Comparison of ENCODE assay signal across 1 cellular context in the genomic region with DNA sequence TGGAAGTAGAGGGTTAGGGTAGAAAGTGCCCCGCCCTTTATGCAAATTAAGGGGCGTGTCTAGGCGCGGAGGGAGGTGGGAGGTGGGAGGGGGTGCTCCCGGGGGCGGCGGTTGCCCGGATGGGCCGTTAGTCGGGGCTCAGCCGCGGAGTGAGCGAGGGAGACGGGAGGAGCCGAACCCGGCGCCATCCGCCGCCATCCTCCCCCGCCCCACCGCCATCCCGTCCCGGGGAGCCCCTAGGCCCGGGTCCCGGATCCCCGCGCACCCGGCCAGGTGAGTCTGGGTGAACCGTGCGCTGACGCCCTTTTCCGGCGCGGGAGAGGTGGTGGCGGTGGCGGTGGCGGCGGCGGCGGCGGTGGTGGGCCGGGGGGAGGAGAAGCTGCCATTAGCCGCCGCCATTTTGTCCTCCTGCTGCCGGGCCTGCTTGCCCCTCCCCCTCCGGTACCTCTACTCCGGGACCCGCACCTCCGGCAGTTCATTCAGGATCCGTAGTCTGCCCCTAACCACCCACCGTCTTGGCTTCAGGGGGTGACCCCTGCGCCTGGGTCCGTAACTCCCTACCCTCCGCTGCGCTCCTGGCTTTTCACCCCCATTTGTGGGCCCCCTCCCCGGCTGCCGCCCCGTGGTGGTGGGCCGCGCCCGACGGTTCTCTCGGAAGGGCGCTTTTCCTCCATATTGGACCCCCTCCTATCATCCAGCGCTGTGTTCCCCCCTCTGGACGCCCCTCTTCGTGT.
TF ChIP-seq lines count a peak whose summit lies in the region.

A gene (plus strand): TSS at position 130 of the 734 bp plus-strand sequence. CDS start 2,075 bp downstream, outside the sequence.

TF ChIP-seq in HepG2, 621 proteins besides CTCF, POLR2A, EP300 and RAD21 (continued from another document and continues in another):
- TF ChIP-seq FOSL2 (CRISPR knock-in tag; IDR thresholded peaks at IDR 0.05) (0 out of 2 replicates have a peak, but pooled peaks have one; percentile 2), BRD4 (CRISPR knock-in tag; IDR thresholded peaks at IDR 0.05) (peak; percentile 97), SOX13 (IDR thresholded peaks at IDR 0.05) (0 out of 2 replicates have a peak, but pooled peaks have one; percentile 6), SOX13 (CRISPR knock-in tag; conservative IDR thresholded peaks at IDR 0.05 in 1 of 2, IDR thresholded peaks at IDR 0.05 in 1 of 2) (no peak), ZNF326 (CRISPR knock-in tag; IDR thresholded peaks at IDR 0.05; ENCODE audit: borderline replicate concordance) (no peak), JDP2 (CRISPR knock-in tag; IDR thresholded peaks at IDR 0.05; ENCODE audit: borderline replicate concordance) (no peak), ZNF615 (CRISPR knock-in tag; IDR thresholded peaks at IDR 0.05; ENCODE audit: borderline replicate concordance) (peak; percentile 27; the same call in 1 of the 2 replicates), FOXC1 (CRISPR knock-in tag; IDR thresholded peaks at IDR 0.05; ENCODE audit: borderline replicate concordance) (no peak), ZBTB21 (CRISPR knock-in tag; IDR thresholded peaks at IDR 0.05) (no peak), ZNF556 (CRISPR knock-in tag; IDR thresholded peaks at IDR 0.05; ENCODE audit: borderline replicate concordance) (no peak; the same call in 1 of the 2 replicates), HMG20A (CRISPR knock-in tag; IDR thresholded peaks at IDR 0.05; ENCODE audit: borderline replicate concordance) (no peak), CAMTA2 (CRISPR knock-in tag; IDR thresholded peaks at IDR 0.05; ENCODE audit: borderline replicate concordance) (peak; percentile 87; the same call in 1 of the 2 replicates), CHCHD3 (CRISPR knock-in tag; IDR thresholded peaks at IDR 0.05) (no peak), SAP130 (CRISPR knock-in tag; IDR thresholded peaks at IDR 0.05; ENCODE audit: low read depth) (peak; percentile 71), FOXK1 (CRISPR knock-in tag; IDR thresholded peaks at IDR 0.05; ENCODE audit: borderline replicate concordance, low read depth) (peak; percentile 12; the same call in 1 of the 2 replicates), REL (CRISPR knock-in tag; conservative IDR thresholded peaks at IDR 0.05) (no peak), SRF (IDR thresholded peaks at IDR 0.05; ENCODE audit: low read depth, low read length) (no peak), ZNF563 (CRISPR knock-in tag; IDR thresholded peaks at IDR 0.05) (peak; percentile 69; the same call in 1 of the 2 replicates), KMT2B (CRISPR knock-in tag; IDR thresholded peaks at IDR 0.05) (no peak; the same call in none of the 2 replicates), XRCC5 (optimal IDR thresholded peaks at IDR 0.05; ENCODE audit: low read length) (no peak), ZFP62 (CRISPR knock-in tag; IDR thresholded peaks at IDR 0.05) (no peak), ZKSCAN5 (CRISPR knock-in tag; IDR thresholded peaks at IDR 0.05) (0 out of 2 replicates have a peak, but pooled peaks have one; percentile 27), ZNF75D (CRISPR knock-in tag; IDR thresholded peaks at IDR 0.05; ENCODE audit: borderline replicate concordance) (no peak; the same call in 1 of the 2 replicates), ZNF83 (CRISPR knock-in tag; IDR thresholded peaks at IDR 0.05; ENCODE audit: borderline replicate concordance) (no peak), HOXA7 (CRISPR knock-in tag; IDR thresholded peaks at IDR 0.05) (no peak), DR1 (CRISPR knock-in tag; IDR thresholded peaks at IDR 0.05) (peak; percentile 69; the same call in 1 of the 2 replicates), ZNF670 (CRISPR knock-in tag; IDR thresholded peaks at IDR 0.05; ENCODE audit: borderline replicate concordance) (0 out of 2 replicates have a peak, but pooled peaks have one; percentile 10), ZNF749 (CRISPR knock-in tag; IDR thresholded peaks at IDR 0.05; ENCODE audit: borderline replicate concordance) (0 out of 2 replicates have a peak, but pooled peaks have one; percentile 62)
- TF ChIP-seq, protein P1, sequence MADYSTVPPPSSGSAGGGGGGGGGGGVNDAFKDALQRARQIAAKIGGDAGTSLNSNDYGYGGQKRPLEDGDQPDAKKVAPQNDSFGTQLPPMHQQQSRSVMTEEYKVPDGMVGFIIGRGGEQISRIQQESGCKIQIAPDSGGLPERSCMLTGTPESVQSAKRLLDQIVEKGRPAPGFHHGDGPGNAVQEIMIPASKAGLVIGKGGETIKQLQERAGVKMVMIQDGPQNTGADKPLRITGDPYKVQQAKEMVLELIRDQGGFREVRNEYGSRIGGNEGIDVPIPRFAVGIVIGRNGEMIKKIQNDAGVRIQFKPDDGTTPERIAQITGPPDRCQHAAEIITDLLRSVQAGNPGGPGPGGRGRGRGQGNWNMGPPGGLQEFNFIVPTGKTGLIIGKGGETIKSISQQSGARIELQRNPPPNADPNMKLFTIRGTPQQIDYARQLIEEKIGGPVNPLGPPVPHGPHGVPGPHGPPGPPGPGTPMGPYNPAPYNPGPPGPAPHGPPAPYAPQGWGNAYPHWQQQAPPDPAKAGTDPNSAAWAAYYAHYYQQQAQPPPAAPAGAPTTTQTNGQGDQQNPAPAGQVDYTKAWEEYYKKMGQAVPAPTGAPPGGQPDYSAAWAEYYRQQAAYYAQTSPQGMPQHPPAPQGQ (CRISPR knock-in tag; IDR thresholded peaks at IDR 0.05; ENCODE audit: borderline replicate concordance), result no peak
- TF ChIP-seq, protein P2, sequence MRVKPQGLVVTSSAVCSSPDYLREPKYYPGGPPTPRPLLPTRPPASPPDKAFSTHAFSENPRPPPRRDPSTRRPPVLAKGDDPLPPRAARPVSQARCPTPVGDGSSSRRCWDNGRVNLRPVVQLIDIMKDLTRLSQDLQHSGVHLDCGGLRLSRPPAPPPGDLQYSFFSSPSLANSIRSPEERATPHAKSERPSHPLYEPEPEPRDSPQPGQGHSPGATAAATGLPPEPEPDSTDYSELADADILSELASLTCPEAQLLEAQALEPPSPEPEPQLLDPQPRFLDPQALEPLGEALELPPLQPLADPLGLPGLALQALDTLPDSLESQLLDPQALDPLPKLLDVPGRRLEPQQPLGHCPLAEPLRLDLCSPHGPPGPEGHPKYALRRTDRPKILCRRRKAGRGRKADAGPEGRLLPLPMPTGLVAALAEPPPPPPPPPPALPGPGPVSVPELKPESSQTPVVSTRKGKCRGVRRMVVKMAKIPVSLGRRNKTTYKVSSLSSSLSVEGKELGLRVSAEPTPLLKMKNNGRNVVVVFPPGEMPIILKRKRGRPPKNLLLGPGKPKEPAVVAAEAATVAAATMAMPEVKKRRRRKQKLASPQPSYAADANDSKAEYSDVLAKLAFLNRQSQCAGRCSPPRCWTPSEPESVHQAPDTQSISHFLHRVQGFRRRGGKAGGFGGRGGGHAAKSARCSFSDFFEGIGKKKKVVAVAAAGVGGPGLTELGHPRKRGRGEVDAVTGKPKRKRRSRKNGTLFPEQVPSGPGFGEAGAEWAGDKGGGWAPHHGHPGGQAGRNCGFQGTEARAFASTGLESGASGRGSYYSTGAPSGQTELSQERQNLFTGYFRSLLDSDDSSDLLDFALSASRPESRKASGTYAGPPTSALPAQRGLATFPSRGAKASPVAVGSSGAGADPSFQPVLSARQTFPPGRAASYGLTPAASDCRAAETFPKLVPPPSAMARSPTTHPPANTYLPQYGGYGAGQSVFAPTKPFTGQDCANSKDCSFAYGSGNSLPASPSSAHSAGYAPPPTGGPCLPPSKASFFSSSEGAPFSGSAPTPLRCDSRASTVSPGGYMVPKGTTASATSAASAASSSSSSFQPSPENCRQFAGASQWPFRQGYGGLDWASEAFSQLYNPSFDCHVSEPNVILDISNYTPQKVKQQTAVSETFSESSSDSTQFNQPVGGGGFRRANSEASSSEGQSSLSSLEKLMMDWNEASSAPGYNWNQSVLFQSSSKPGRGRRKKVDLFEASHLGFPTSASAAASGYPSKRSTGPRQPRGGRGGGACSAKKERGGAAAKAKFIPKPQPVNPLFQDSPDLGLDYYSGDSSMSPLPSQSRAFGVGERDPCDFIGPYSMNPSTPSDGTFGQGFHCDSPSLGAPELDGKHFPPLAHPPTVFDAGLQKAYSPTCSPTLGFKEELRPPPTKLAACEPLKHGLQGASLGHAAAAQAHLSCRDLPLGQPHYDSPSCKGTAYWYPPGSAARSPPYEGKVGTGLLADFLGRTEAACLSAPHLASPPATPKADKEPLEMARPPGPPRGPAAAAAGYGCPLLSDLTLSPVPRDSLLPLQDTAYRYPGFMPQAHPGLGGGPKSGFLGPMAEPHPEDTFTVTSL (CRISPR knock-in tag; IDR thresholded peaks at IDR 0.05; ENCODE audit: borderline replicate concordance), result 0 out of 2 replicates have a peak, but pooled peaks have one; percentile 35
- TF ChIP-seq, protein P3, sequence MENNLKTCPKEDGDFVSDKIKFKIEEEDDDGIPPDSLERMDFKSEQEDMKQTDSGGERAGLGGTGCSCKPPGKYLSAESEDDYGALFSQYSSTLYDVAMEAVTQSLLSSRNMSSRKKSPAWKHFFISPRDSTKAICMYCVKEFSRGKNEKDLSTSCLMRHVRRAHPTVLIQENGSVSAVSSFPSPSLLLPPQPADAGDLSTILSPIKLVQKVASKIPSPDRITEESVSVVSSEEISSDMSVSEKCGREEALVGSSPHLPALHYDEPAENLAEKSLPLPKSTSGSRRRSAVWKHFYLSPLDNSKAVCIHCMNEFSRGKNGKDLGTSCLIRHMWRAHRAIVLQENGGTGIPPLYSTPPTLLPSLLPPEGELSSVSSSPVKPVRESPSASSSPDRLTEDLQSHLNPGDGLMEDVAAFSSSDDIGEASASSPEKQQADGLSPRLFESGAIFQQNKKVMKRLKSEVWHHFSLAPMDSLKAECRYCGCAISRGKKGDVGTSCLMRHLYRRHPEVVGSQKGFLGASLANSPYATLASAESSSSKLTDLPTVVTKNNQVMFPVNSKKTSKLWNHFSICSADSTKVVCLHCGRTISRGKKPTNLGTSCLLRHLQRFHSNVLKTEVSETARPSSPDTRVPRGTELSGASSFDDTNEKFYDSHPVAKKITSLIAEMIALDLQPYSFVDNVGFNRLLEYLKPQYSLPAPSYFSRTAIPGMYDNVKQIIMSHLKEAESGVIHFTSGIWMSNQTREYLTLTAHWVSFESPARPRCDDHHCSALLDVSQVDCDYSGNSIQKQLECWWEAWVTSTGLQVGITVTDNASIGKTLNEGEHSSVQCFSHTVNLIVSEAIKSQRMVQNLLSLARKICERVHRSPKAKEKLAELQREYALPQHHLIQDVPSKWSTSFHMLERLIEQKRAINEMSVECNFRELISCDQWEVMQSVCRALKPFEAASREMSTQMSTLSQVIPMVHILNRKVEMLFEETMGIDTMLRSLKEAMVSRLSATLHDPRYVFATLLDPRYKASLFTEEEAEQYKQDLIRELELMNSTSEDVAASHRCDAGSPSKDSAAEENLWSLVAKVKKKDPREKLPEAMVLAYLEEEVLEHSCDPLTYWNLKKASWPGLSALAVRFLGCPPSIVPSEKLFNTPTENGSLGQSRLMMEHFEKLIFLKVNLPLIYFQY (CRISPR knock-in tag; IDR thresholded peaks at IDR 0.05; ENCODE audit: borderline replicate concordance), result peak; percentile 54; the same call in 1 of the 2 replicates
- TF ChIP-seq, protein P4, sequence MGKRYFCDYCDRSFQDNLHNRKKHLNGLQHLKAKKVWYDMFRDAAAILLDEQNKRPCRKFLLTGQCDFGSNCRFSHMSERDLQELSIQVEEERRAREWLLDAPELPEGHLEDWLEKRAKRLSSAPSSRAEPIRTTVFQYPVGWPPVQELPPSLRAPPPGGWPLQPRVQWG (CRISPR knock-in tag; IDR thresholded peaks at IDR 0.05; ENCODE audit: borderline replicate concordance, low read depth), result no peak
- TF ChIP-seq, protein P5, sequence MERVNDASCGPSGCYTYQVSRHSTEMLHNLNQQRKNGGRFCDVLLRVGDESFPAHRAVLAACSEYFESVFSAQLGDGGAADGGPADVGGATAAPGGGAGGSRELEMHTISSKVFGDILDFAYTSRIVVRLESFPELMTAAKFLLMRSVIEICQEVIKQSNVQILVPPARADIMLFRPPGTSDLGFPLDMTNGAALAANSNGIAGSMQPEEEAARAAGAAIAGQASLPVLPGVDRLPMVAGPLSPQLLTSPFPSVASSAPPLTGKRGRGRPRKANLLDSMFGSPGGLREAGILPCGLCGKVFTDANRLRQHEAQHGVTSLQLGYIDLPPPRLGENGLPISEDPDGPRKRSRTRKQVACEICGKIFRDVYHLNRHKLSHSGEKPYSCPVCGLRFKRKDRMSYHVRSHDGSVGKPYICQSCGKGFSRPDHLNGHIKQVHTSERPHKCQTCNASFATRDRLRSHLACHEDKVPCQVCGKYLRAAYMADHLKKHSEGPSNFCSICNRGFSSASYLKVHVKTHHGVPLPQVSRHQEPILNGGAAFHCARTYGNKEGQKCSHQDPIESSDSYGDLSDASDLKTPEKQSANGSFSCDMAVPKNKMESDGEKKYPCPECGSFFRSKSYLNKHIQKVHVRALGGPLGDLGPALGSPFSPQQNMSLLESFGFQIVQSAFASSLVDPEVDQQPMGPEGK (CRISPR knock-in tag; IDR thresholded peaks at IDR 0.05), result peak; percentile 86
- TF ChIP-seq, protein P6, sequence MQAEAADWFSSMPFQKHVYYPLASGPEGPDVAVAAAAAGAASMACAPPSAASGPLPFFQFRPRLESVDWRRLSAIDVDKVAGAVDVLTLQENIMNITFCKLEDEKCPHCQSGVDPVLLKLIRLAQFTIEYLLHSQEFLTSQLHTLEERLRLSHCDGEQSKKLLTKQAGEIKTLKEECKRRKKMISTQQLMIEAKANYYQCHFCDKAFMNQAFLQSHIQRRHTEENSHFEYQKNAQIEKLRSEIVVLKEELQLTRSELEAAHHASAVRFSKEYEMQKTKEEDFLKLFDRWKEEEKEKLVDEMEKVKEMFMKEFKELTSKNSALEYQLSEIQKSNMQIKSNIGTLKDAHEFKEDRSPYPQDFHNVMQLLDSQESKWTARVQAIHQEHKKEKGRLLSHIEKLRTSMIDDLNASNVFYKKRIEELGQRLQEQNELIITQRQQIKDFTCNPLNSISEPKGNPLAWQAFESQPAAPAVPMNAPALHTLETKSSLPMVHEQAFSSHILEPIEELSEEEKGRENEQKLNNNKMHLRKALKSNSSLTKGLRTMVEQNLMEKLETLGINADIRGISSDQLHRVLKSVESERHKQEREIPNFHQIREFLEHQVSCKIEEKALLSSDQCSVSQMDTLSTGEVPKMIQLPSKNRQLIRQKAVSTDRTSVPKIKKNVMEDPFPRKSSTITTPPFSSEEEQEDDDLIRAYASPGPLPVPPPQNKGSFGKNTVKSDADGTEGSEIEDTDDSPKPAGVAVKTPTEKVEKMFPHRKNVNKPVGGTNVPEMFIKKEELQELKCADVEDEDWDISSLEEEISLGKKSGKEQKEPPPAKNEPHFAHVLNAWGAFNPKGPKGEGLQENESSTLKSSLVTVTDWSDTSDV (CRISPR knock-in tag; IDR thresholded peaks at IDR 0.05), result 0 out of 2 replicates have a peak, but pooled peaks have one; percentile 13
- TF ChIP-seq, protein P7, sequence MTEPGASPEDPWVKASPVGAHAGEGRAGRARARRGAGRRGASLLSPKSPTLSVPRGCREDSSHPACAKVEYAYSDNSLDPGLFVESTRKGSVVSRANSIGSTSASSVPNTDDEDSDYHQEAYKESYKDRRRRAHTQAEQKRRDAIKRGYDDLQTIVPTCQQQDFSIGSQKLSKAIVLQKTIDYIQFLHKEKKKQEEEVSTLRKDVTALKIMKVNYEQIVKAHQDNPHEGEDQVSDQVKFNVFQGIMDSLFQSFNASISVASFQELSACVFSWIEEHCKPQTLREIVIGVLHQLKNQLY (CRISPR knock-in tag; IDR thresholded peaks at IDR 0.05), result no peak
- TF ChIP-seq, protein P8, sequence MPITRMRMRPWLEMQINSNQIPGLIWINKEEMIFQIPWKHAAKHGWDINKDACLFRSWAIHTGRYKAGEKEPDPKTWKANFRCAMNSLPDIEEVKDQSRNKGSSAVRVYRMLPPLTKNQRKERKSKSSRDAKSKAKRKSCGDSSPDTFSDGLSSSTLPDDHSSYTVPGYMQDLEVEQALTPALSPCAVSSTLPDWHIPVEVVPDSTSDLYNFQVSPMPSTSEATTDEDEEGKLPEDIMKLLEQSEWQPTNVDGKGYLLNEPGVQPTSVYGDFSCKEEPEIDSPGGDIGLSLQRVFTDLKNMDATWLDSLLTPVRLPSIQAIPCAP (CRISPR knock-in tag; IDR thresholded peaks at IDR 0.05; ENCODE audit: low read depth), result no peak
